Comparison of ENCODE assay signal across 12 cellular contexts in the genomic region with DNA sequence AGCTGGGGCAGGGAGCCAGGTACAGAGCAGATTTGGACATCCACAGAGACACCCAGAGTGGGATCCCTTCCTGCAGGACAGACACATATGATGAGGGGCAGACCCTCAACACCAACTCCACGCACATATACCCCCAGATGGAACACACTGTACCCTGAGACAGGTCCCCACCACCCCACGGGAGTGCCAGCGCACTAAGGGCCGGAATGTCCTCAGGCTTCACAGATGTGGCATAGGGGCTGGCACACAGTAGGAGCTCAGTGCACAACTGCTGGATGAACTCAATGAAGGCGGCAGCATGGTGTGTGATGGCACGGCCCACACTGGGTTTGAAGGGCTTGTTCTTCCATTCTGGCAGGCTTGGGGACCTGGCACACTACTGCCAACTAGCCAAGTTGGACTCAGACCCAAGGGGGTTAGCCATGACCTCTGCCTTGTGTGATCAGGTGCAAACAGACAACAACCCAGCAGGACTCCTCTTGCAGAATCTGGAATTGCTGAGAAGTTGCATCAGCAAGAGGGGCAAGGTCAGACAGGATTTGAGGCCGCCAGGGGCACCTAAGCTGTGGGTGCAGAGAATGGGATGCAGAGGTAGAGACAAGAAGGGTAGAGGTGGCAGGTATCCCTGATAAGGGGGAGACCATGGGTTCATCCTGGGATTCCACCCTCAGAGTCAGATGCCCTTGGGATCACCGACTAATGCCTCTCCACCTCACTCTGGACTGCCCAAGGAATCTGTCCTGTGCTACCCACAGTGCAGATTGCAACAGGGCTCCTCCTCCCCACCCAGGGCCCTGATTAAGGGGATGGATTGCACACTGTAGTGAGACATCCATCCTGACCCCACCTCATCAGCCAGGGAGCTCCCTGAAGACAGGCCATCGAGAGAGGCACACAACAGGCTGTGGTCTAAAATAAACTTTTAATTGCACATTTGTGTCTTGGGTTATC. TPM values are rescaled to one million over a fixed set of nuclear protein-coding genes. Genes with fewer than 3 reads are reported as not detected.
DNase-seq lines count a peak whose midpoint lies in the region; ATAC-seq, FAIRE-seq and TF ChIP-seq lines count a peak whose summit lies in the region.
"Had no signal": no experiment of that assay in that cellular context is flagged by ENCODE, and none has a peak within 500 bp of the region (broad histone marks: within the 10 kb centered on the region; RNA-seq: fewer than 3 reads in every experiment).

No MANE protein-coding gene starts in this region.

- H3K27ac Mint-ChIP-seq in stimulated activated naive CD8-positive, alpha-beta T cell treated with anti-CD3 and anti-CD28 coated beads, Interleukin-15, Interleukin-2, amounts not matched to agents 100 ng/mL and 50 ng/mL, for 24 hours = peak overlapping the region; percentile 45
- no peak overlapping the region for H3K27ac Mint-ChIP-seq in WTC11

- POLR2A ChIA-PET in WTC11 (lab: Charles Lee) = no interaction called here

- peaks cover 13% of the 10 kb centered on the region for H3K36me3 Mint-ChIP-seq in stimulated activated naive CD8-positive, alpha-beta T cell treated with anti-CD3 and anti-CD28 coated beads, Interleukin-15, Interleukin-2, amounts not matched to agents 100 ng/mL and 50 ng/mL, for 24 hours (ENCODE audit: low read depth)
- peaks cover 2% of the 10 kb centered on the region for H3K36me3 Mint-ChIP-seq in WTC11

- H3K4me1 Mint-ChIP-seq in stimulated activated naive CD8-positive, alpha-beta T cell treated with anti-CD3 and anti-CD28 coated beads, Interleukin-15, Interleukin-2, amounts not matched to agents 100 ng/mL and 50 ng/mL, for 24 hours (ENCODE audit: low read depth) = peaks cover 51% of the 10 kb centered on the region
- peaks cover 32% of the 10 kb centered on the region for H3K4me1 Mint-ChIP-seq in WTC11

- no peaks in the 10 kb centered on the region for H3K9me3 Mint-ChIP-seq in stimulated activated naive CD8-positive, alpha-beta T cell treated with anti-CD3 and anti-CD28 coated beads, Interleukin-15, Interleukin-2, amounts not matched to agents 100 ng/mL and 50 ng/mL, for 24 hours
- no peaks in the 10 kb centered on the region for H3K9me3 Mint-ChIP-seq in WTC11

- CTCF ChIA-PET in WTC11 (lab: Charles Lee) = interaction anchor here (0.9 to 1.5 kb wide), 3 partner anchors 60 to 85 kb away, joined by 3 to 5 read pairs (median 4); no protein-coding TSS in a partner anchor

- ATAC-seq in stimulated activated naive CD8-positive, alpha-beta T cell treated with anti-CD3 and anti-CD28 coated beads, Interleukin-15, Interleukin-2, amounts not matched to agents 100 U/mL and 50 U/mL, for 24 hours = no peak
- ATAC-seq in WTC11 (no peak), left lobe of liver (peak; percentile 52), HG03457 (IDR thresholded peaks at IDR 0.05; ENCODE audit: unreplicated experiment) (no peak), GM18517 (IDR thresholded peaks at IDR 0.05; ENCODE audit: unreplicated experiment) (no peak)
- ATAC-seq: gastroesophageal sphincter had no signal

- TF ChIP-seq CTCF in WTC11 (IDR thresholded peaks at IDR 0.05) = no peak

- peak overlapping the region; percentile 45 for H3K4me3 Mint-ChIP-seq in stimulated activated naive CD8-positive, alpha-beta T cell treated with anti-CD3 and anti-CD28 coated beads, Interleukin-15, Interleukin-2, amounts not matched to agents 100 ng/mL and 50 ng/mL, for 24 hours
- H3K4me3 Mint-ChIP-seq in WTC11 = no peak overlapping the region

- no peak for DNase-seq in stimulated activated naive CD8-positive, alpha-beta T cell treated with anti-CD3 and anti-CD28 coated beads, Interleukin-15, Interleukin-2, amounts not matched to agents 100 U/mL and 50 U/mL, for 24 hours
- DNase-seq in WTC11 (ENCODE audit: low spot score) (no peak), left lobe of liver (ENCODE audit: low spot score) (peak; percentile 90), urothelium cell line (ENCODE audit: low spot score) (no peak), mesenteric fat pad (ENCODE audit: low spot score) (no peak)
- DNase-seq: NCI-H446; stimulated activated CD4-positive, alpha-beta T cell treated with anti-CD3 and anti-CD28 coated beads, Interleukin-4, amount 100 ng/mL, for 1 hour; stomach had no signal

- FAIRE-seq in urothelium cell line (lab: Jason Lieb, UNC) = peak; percentile 80

- H3K27me3 Mint-ChIP-seq in stimulated activated naive CD8-positive, alpha-beta T cell treated with anti-CD3 and anti-CD28 coated beads, Interleukin-15, Interleukin-2, amounts not matched to agents 100 ng/mL and 50 ng/mL, for 24 hours = no peaks in the 10 kb centered on the region
- peaks cover 20% of the 10 kb centered on the region for H3K27me3 Mint-ChIP-seq in WTC11 (ENCODE audit: low read depth)

TF ChIP-seq in WTC11, 78 proteins besides CTCF, POLR2A, EP300 and RAD21:
- TF ChIP-seq GABPB1 (CRISPR knock-in tag; IDR thresholded peaks at IDR 0.05) (peak; percentile 100), TEAD1 (CRISPR knock-in tag; IDR thresholded peaks at IDR 0.05) (no peak)
- TF ChIP-seq, protein P1, sequence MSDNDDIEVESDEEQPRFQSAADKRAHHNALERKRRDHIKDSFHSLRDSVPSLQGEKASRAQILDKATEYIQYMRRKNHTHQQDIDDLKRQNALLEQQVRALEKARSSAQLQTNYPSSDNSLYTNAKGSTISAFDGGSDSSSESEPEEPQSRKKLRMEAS (CRISPR knock-in tag; IDR thresholded peaks at IDR 0.05) = peak; percentile 24; the same call in 1 of the 2 replicates

RNA-seq across cellular contexts. Expression of a gene that starts 2.4 kb away (rescaled TPM):
- total RNA-seq in WTC11 (2021) (2.7 to 3.6 TPM (median 3.5 TPM) in 3 replicates), left lobe of liver (not detected), mesenteric fat pad (not detected)
- total RNA-seq: stomach had no signal

RNA-seq across cellular contexts. Expression of a gene that starts 2.6 kb away (rescaled TPM):
- total RNA-seq in WTC11 (2021) = 170 to 198 TPM (median 171 TPM) in 3 replicates
- 320 TPM for total RNA-seq in left lobe of liver
- 357 TPM for total RNA-seq in mesenteric fat pad

RNA-seq across cellular contexts. Expression of a gene that starts 7.4 kb away (rescaled TPM):
- 14.5 to 16.5 TPM (median 16.2 TPM) in 3 replicates for total RNA-seq in WTC11 (2021)
- total RNA-seq in left lobe of liver = 0.38 TPM
- total RNA-seq in mesenteric fat pad = 5.7 TPM

RNA-seq across cellular contexts. Expression of a gene that starts 11.0 kb away (rescaled TPM):
- 0.81 to 1.3 TPM (median 0.87 TPM) in 3 replicates for total RNA-seq in WTC11 (2021)
- 0.40 TPM for total RNA-seq in left lobe of liver
- total RNA-seq in mesenteric fat pad = not detected
- total RNA-seq: stomach had no signal

RNA-seq across cellular contexts. Expression of a gene that starts 14.3 kb away (rescaled TPM):
- total RNA-seq in WTC11 (2021) (3.3 to 3.6 TPM (median 3.3 TPM) in 3 replicates), left lobe of liver (0.96 TPM), mesenteric fat pad (7.8 TPM)
